1 cellular context compared by ENCODE assay signal in genomic region chr2:234147335-234147861, GRCh38.
TF ChIP-seq lines count a peak whose summit lies in the region.

No MANE protein-coding gene starts in this region.

TF ChIP-seq in GM23338, 12 proteins besides CTCF, POLR2A, EP300 and RAD21:
- no peak for TF ChIP-seq CREB1 (CRISPR knock-in tag; IDR thresholded peaks at IDR 0.05; ENCODE audit: low read depth)
- no peak for TF ChIP-seq ETS1 (IDR thresholded peaks at IDR 0.05)
- TF ChIP-seq POLR2AphosphoS5 (IDR thresholded peaks at IDR 0.05; ENCODE audit: low read depth): no peak
- TF ChIP-seq STAT1 (IDR thresholded peaks at IDR 0.05; ENCODE audit: unreplicated experiment): no peak
- TF ChIP-seq ZNF331 (CRISPR knock-in tag; IDR thresholded peaks at IDR 0.05; ENCODE audit: low read depth): no peak
- TF ChIP-seq ZNF462 (CRISPR knock-in tag; IDR thresholded peaks at IDR 0.05): no peak
- TF ChIP-seq EZH2phosphoT487 (IDR thresholded peaks at IDR 0.05; ENCODE audit: unreplicated experiment): no peak
- TF ChIP-seq ZNF114 (CRISPR knock-in tag; IDR thresholded peaks at IDR 0.05): no peak
- no peak for TF ChIP-seq NANOG (IDR thresholded peaks at IDR 0.05; ENCODE audit: borderline replicate concordance)
- TF ChIP-seq REST (IDR thresholded peaks at IDR 0.05; ENCODE audit: unreplicated experiment): no peak
- TF ChIP-seq EZH2 (IDR thresholded peaks at IDR 0.05; ENCODE audit: low read depth, unreplicated experiment): no peak
- no peak for TF ChIP-seq JUNB (IDR thresholded peaks at IDR 0.05; ENCODE audit: unreplicated experiment)
